Comparison of ENCODE assay signal across 14 cellular contexts in genomic region chr9:134316444-134317160, GRCh38. TPM values are rescaled to one million over a fixed set of nuclear protein-coding genes. Genes with fewer than 3 reads are reported as not detected.
DNase-seq lines count a peak whose midpoint lies in the region; ATAC-seq and TF ChIP-seq lines count a peak whose summit lies in the region.
"Had no signal": no experiment of that assay in that cellular context is flagged by ENCODE, and none has a peak within 500 bp of the region (broad histone marks: within the 10 kb centered on the region; RNA-seq: fewer than 3 reads in every experiment).

No MANE protein-coding gene starts in this region.

- no peak for TF ChIP-seq CTCF in WERI-Rb-1 (IDR thresholded peaks at IDR 0.05; ENCODE audit: low read depth, low read length)

- peak overlapping the region; percentile 10 for H3K4me2 ChIP-seq in skeletal muscle satellite cell (ENCODE audit: low read length)
- H3K4me2 ChIP-seq: neural progenitor cell had no signal

- ATAC-seq in left cardiac atrium (peak; percentile 63 to 82), HG02885 (IDR thresholded peaks at IDR 0.05; ENCODE audit: poor library complexity, unreplicated experiment) (no peak)

- DNase-seq in NCI-H1105 (lab: John Stamatoyannopoulos, UW) (peak; percentile 18), NCI-H1105 treated with DMSO at 0.1 percent for 48 hours (lab: John Stamatoyannopoulos, UW) (no peak), WERI-Rb-1 (no peak), left cardiac atrium (peak; percentile 68), NCI-H345 (lab: John Stamatoyannopoulos, UW) (no peak), OCI-M2 (lab: John Stamatoyannopoulos, UW; ENCODE audit: unreplicated experiment) (no peak)
- DNase-seq: DMS153; NCI-H187; stimulated activated naive CD4-positive, alpha-beta T cell; T-helper 2 cell had no signal

- H3K9me3 ChIP-seq in WERI-Rb-1 (ENCODE audit: severe bottlenecking): no peaks in the 10 kb centered on the region
- H3K9me3 ChIP-seq in skeletal muscle satellite cell (replicated peaks; ENCODE audit: low read length): no peaks in the 10 kb centered on the region

- no peaks in the 10 kb centered on the region for H3K27me3 ChIP-seq in WERI-Rb-1 (ENCODE audit: insufficient read depth, low read depth, severe bottlenecking)
- H3K27me3 ChIP-seq in skeletal muscle satellite cell (ENCODE audit: control insufficient read depth, insufficient read depth, low read length): peaks cover 18% of the 10 kb centered on the region
- H3K27me3 ChIP-seq: neural progenitor cell had no signal

- H3K4me1 ChIP-seq in skeletal muscle satellite cell (ENCODE audit: control insufficient read depth, insufficient read depth, low read length): peaks cover 33% of the 10 kb centered on the region

- 0 out of 2 replicates have a peak overlapping the region, but pooled peaks have one; percentile 4 for H3K27ac ChIP-seq in WERI-Rb-1
- H3K27ac ChIP-seq: 22Rv1, neural progenitor cell had no signal

- H3K9ac ChIP-seq in skeletal muscle satellite cell (ENCODE audit: low read depth, low read length): no peak overlapping the region
- H3K9ac ChIP-seq: neural progenitor cell had no signal

- H3K36me3 ChIP-seq in WERI-Rb-1 (no peaks in the 10 kb centered on the region), skeletal muscle satellite cell (ENCODE audit: insufficient read depth, low read length) (no peaks in the 10 kb centered on the region)
- H3K36me3 ChIP-seq: neural progenitor cell had no signal

- H3K4me3 ChIP-seq in WERI-Rb-1 (ENCODE audit: low read depth, low read length): no peak overlapping the region
- no peak overlapping the region for H3K4me3 ChIP-seq in skeletal muscle satellite cell (ENCODE audit: low read length)
- H3K4me3 ChIP-seq: neural progenitor cell had no signal

- intact Hi-C loops in left cardiac atrium (cut with DNase I): no loop called here

RNA-seq across cellular contexts. Expression of gene RXRA, which starts 9.7 kb away (rescaled TPM):
- total RNA-seq in left cardiac atrium: 10 to 100 TPM; 41.6 to 67.7 TPM
- 9.9 and 16.6 TPM in 2 replicates for total RNA-seq in skeletal muscle satellite cell (2012; rRNA removed)

Comparison
In these comparisons a context has a peak if more than half of its experiments do, and no peak if none do; other contexts are left out.
1. DNase-seq: peak in NCI-H1105 (single experiment) and left cardiac atrium (single experiment); none in NCI-H1105 treated with DMSO at 0.1 percent for 48 hours (single experiment), WERI-Rb-1 (single experiment), NCI-H345 (single experiment) and OCI-M2 (single experiment).